In genomic region chr9:97055891-97056290, GRCh38 we compare ENCODE assay signal across 1 cellular context. TPM values are rescaled to one million over a fixed set of nuclear protein-coding genes. Genes with fewer than 3 reads are reported as not detected.
"Had no signal": no experiment of that assay in that cellular context is flagged by ENCODE, and none has a peak within 500 bp of the region (broad histone marks: within the 10 kb centered on the region; RNA-seq: fewer than 3 reads in every experiment).

No MANE protein-coding gene starts in this region.

RNA-seq across cellular contexts. Expression of gene CTSV, which starts 16.9 kb away (rescaled TPM):
- total RNA-seq: T-helper 17 cell had no signal
